16 cellular contexts compared by ENCODE assay signal in the genomic region with DNA sequence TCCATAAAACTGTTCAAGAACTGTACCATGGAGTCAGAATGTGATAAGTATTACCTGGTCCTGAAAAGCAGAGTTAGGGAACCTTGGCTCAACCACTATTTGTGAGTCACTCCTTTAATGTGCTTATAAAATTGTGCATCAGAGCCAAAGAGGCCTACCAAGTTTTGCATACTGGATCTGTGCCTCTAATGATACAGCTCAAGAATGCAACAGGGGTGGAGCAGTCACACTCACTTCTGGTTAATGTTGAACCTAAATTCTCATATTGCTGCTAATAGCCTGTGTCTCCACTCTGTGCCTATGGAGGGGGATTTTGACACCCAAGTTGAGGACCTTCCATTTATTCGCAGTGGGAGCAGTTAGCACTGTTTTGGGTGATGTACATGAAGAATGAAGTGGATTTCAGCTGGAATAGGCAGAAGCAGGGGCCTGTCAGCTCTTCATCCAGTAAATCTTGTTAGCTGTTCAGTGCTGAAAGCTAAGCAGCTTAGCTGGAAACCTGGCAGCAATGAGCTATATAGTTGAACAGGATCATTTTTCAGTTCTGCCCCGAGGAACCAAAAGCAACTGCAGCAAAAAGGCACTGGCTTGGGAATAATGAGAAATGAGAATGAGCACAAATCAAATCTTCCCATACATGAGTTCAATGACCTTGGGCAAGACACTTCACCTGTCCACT. TPM values are rescaled to one million over a fixed set of nuclear protein-coding genes. Genes with fewer than 3 reads are reported as not detected.
DNase-seq lines count a peak whose midpoint lies in the region; ATAC-seq and TF ChIP-seq lines count a peak whose summit lies in the region.
"Had no signal": no experiment of that assay in that cellular context is flagged by ENCODE, and none has a peak within 500 bp of the region (broad histone marks: within the 10 kb centered on the region; RNA-seq: fewer than 3 reads in every experiment).

No MANE protein-coding gene starts in this region.

- POLR2A ChIA-PET in BJ (lab: Charles Lee): interaction anchor here (0.5 to 0.7 kb wide), 3 partner anchors 23 to 372 kb away, joined by 3 to 4 read pairs (median 3); no protein-coding TSS in a partner anchor

- H3K27me3 ChIP-seq in BJ (ENCODE audit: control insufficient read depth, insufficient read depth, low read length): no peaks in the 10 kb centered on the region
- H3K27me3 ChIP-seq: BLaER1, pancreas had no signal

- TF ChIP-seq CTCF in BJ (IDR thresholded peaks at IDR 0.05; ENCODE audit: insufficient read depth, low read depth, low read length) (no peak), mucosa of descending colon (IDR thresholded peaks at IDR 0.05) (no peak)

- H3K9me3 Mint-ChIP-seq in stimulated activated memory B cell treated with anti-CD40 and anti-IgM and Interleukin-4, amounts not matched to agents 10 μg/mL and 1 μg/mL and 100 μg/mL, for 72 hours: peaks cover 3% of the 10 kb centered on the region

- no peaks in the 10 kb centered on the region for H3K4me1 ChIP-seq in mucosa of descending colon (ENCODE audit: low read depth)
- H3K4me1 ChIP-seq: BLaER1, HAP-1, pancreas had no signal

- CTCF ChIA-PET in BJ (lab: Yijun Ruan, JAX): interaction anchor here (1.3 to 3.5 kb wide), 4 partner anchors 9 to 232 kb away, joined by 6 to 19 read pairs (median 6); no protein-coding TSS in a partner anchor

- no peaks in the 10 kb centered on the region for H3K4me1 Mint-ChIP-seq in stimulated activated memory B cell treated with anti-CD40 and anti-IgM and Interleukin-4, amounts not matched to agents 10 μg/mL and 1 μg/mL and 100 μg/mL, for 72 hours
- H3K4me1 Mint-ChIP-seq: activated B cell treated with CpG ODN at 0.5 μM for 24 hours had no signal

- peaks cover 9% of the 10 kb centered on the region for H3K27me3 Mint-ChIP-seq in stimulated activated memory B cell treated with anti-CD40 and anti-IgM and Interleukin-4, amounts not matched to agents 10 μg/mL and 1 μg/mL and 100 μg/mL, for 72 hours

- H3K4me3 ChIP-seq in BJ (ENCODE audit: low read depth, low read length) (no peak overlapping the region), mucosa of descending colon (no peak overlapping the region)
- H3K4me3 ChIP-seq: BLaER1, HAP-1, pancreas had no signal

- no peaks in the 10 kb centered on the region for H3K36me3 Mint-ChIP-seq in stimulated activated memory B cell treated with anti-CD40 and anti-IgM and Interleukin-4, amounts not matched to agents 10 μg/mL and 1 μg/mL and 100 μg/mL, for 72 hours

- DNase-seq in BJ (ENCODE audit: low read depth) (peak; percentile 61), NCI-H524 treated with DMSO at 0.1 percent for 48 hours (lab: John Stamatoyannopoulos, UW) (peak; percentile 23), mucosa of descending colon (no peak), NCI-H1694 treated with DMSO at 0.1 percent for 48 hours (lab: John Stamatoyannopoulos, UW) (no peak)
- DNase-seq: activated B cell treated with CpG ODN at 0.5 μM for 24 hours; activated T-cell treated with anti-CD3 and anti-CD28 coated beads, Interleukin-2, amount 50 U/mL, for 24 hours; effector CD8-positive, alpha-beta T cell; midbrain; NCI-H748 treated with DMSO at 0.1 percent for 48 hours; pancreas had no signal

- H3K36me3 ChIP-seq in BJ (ENCODE audit: control insufficient read depth, insufficient read depth, low read length) (no peaks in the 10 kb centered on the region), mucosa of descending colon (ENCODE audit: low read depth) (no peaks in the 10 kb centered on the region)
- H3K36me3 ChIP-seq: BLaER1, HAP-1, pancreas had no signal

- peak; percentile 83 for ATAC-seq in esophagus mucosa
- peak; percentile 31 for ATAC-seq in mucosa of descending colon
- ATAC-seq in stimulated activated memory B cell treated with anti-CD40 and anti-IgM and Interleukin-4, amounts not matched to agents 10 μg/mL and 1 μg/mL and 100 μg/mL, for 72 hours: no peak
- no peak for ATAC-seq in GM18505 (IDR thresholded peaks at IDR 0.05; ENCODE audit: unreplicated experiment)
- no peak for ATAC-seq in HG03469 (IDR thresholded peaks at IDR 0.05; ENCODE audit: unreplicated experiment)

- no peak overlapping the region for H3K4me3 Mint-ChIP-seq in stimulated activated memory B cell treated with anti-CD40 and anti-IgM and Interleukin-4, amounts not matched to agents 10 μg/mL and 1 μg/mL and 100 μg/mL, for 72 hours
- H3K4me3 Mint-ChIP-seq: activated B cell treated with CpG ODN at 0.5 μM for 24 hours; activated T-cell treated with anti-CD3 and anti-CD28 coated beads, Interleukin-2, amount 50 U/mL, for 24 hours had no signal

- no peaks in the 10 kb centered on the region for H3K9me3 ChIP-seq in mucosa of descending colon
- H3K9me3 ChIP-seq: BLaER1, HAP-1, pancreas had no signal

- TF ChIP-seq POLR2A in GM18505 (IDR thresholded peaks at IDR 0.05; ENCODE audit: borderline replicate concordance, extremely low read depth, insufficient read depth, insufficient read length): no peak

- no peak overlapping the region for H3K27ac Mint-ChIP-seq in stimulated activated memory B cell treated with anti-CD40 and anti-IgM and Interleukin-4, amounts not matched to agents 10 μg/mL and 1 μg/mL and 100 μg/mL, for 72 hours
- H3K27ac Mint-ChIP-seq: activated B cell treated with CpG ODN at 0.5 μM for 24 hours; activated T-cell treated with anti-CD3 and anti-CD28 coated beads, Interleukin-2, amount 50 U/mL, for 24 hours had no signal

- intact Hi-C loops in mucosa of descending colon (cut with DNase I, micrococcal nuclease): no loop called here

RNA-seq across cellular contexts. Expression of gene SH3TC2, which starts 9.7 kb away (rescaled TPM):
- 1.5 and 1.9 TPM in 2 replicates for polyA plus RNA-seq in BJ (2011; rRNA removed)
- 2.1 and 2.3 TPM in 2 replicates for polyA minus RNA-seq in BJ (2011; rRNA and poly(A)+ RNA removed)
- total RNA-seq in esophagus mucosa (3.4 TPM), mucosa of descending colon (1 to 10 TPM; 1.3 to 3.9 (median 2.2) TPM)
- total RNA-seq: activated B cell treated with CpG ODN at 0.5 μM for 24 hours had no signal

Comparison
In these comparisons a context has a peak if more than half of its experiments do, and no peak if none do; other contexts are left out.
1. DNase-seq: peak in BJ (single experiment) and NCI-H524 treated with DMSO at 0.1 percent for 48 hours (single experiment); none in mucosa of descending colon (0 of 3) and NCI-H1694 treated with DMSO at 0.1 percent for 48 hours (single experiment).
2. ATAC-seq: peak in esophagus mucosa (single experiment) and mucosa of descending colon (single experiment); none in stimulated activated memory B cell treated with anti-CD40 and anti-IgM and Interleukin-4, amounts not matched to agents 10 μg/mL and 1 μg/mL and 100 μg/mL, for 72 hours (single experiment), GM18505 (single experiment) and HG03469 (single experiment).